9 cellular contexts compared by ENCODE assay signal in the genomic region with DNA sequence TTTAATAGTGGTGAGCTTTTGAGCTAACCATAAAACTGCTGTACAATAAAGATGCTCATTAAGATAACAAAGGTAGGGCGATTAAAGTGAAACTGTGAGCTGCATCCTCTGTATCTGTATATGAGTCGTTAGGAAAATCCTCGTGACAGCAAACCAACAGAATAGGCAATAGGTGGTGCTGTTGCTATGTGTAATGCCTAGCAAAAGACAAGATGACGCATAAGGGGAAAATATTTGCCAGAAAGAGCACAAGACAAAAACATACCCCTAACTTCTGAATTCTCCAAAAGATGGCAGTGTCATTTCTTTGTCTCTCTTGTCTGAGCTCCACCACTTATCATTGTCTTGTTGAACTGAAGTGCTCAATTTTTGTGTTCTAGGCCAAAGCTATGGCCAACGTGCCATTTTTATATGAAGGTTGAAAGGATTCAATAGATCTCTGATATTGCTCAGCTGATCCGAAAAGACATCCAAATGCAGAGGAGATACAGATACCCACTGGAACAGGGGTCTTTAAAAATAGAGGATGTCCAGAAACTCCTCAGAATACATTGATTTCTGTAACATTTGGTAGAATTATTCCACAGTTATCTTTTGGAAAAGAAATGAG. TPM values are rescaled to one million over a fixed set of nuclear protein-coding genes. Genes with fewer than 3 reads are reported as not detected.
DNase-seq lines count a peak whose midpoint lies in the region; ATAC-seq and TF ChIP-seq lines count a peak whose summit lies in the region.
"Had no signal": no experiment of that assay in that cellular context is flagged by ENCODE, and none has a peak within 500 bp of the region (broad histone marks: within the 10 kb centered on the region; RNA-seq: fewer than 3 reads in every experiment).

No MANE protein-coding gene starts in this region.

- no peak for DNase-seq in activated CD4-positive, CD25-positive, alpha-beta regulatory T cell (lab: John Stamatoyannopoulos, UW)
- peak; percentile 89 to 96 for DNase-seq in NCI-H446 (lab: John Stamatoyannopoulos, UW)
- DNase-seq in activated B cell treated with CpG ODN at 0.5 μM for 24 hours: no peak
- peak; percentile 95 for DNase-seq in fibroblast of mammary gland (ENCODE audit: low read depth)
- peak; percentile 80 for DNase-seq in neural progenitor cell (ENCODE audit: low spot score)

- CTCF ChIA-PET in activated B cell treated with CpG ODN at 0.5 μM for 24 hours (lab: Charles Lee): interaction anchor here (0.7 to 6.5 kb wide), 11 partner anchors 10 to 1227 kb away, joined by 3 to 141 read pairs (median 4); partner anchors contain the start of gene MKKS

- no peaks in the 10 kb centered on the region for H3K79me2 ChIP-seq in neural progenitor cell (ENCODE audit: low read depth)

- H3K9me3 Mint-ChIP-seq in activated B cell treated with CpG ODN at 0.5 μM for 24 hours (no peaks in the 10 kb centered on the region), neural progenitor cell (no peaks in the 10 kb centered on the region)

- H3K27ac Mint-ChIP-seq in activated B cell treated with CpG ODN at 0.5 μM for 24 hours (no peak overlapping the region), neural progenitor cell (no peak overlapping the region)

- H3K36me3 Mint-ChIP-seq in activated B cell treated with CpG ODN at 0.5 μM for 24 hours (ENCODE audit: low read depth) (no peaks in the 10 kb centered on the region), neural progenitor cell (no peaks in the 10 kb centered on the region)

- no peak overlapping the region for H3K9ac ChIP-seq in neural progenitor cell
- H3K9ac ChIP-seq: BLaER1 treated with 17β-estradiol and CSF1 and Interleukin-3, amounts not matched to agents 10 nM and 100 nM had no signal

- H3K4me3 Mint-ChIP-seq in activated B cell treated with CpG ODN at 0.5 μM for 24 hours: no peak overlapping the region
- no peak overlapping the region for H3K4me3 Mint-ChIP-seq in neural progenitor cell

- no peak overlapping the region for H3K27ac ChIP-seq in neural progenitor cell
- H3K27ac ChIP-seq: BLaER1 treated with 17β-estradiol and CSF1 and Interleukin-3, amounts not matched to agents 10 nM and 100 nM had no signal

- POLR2A ChIA-PET in activated B cell treated with CpG ODN at 0.5 μM for 24 hours (lab: Charles Lee): interaction anchor here (1.0 kb wide), 1 partner anchor 456 kb away, joined by 6 read pairs; the partner anchor contains the start of genes MKKS and SLX4IP

- peak; percentile 86 to 90 for ATAC-seq in activated CD4-positive, CD25-positive, alpha-beta regulatory T cell treated with anti-CD3 and anti-CD28 coated beads, Interleukin-2, amount 50 U/mL, for 24 hours
- ATAC-seq in GM21360 (IDR thresholded peaks at IDR 0.05; ENCODE audit: unreplicated experiment) (peak; percentile 99), HG03520 (IDR thresholded peaks at IDR 0.05; ENCODE audit: unreplicated experiment) (peak; percentile 98), activated B cell treated with CpG ODN at 0.5 μM for 24 hours (ENCODE audit: low read depth) (peak; percentile 83)

- no peaks in the 10 kb centered on the region for H3K36me3 ChIP-seq in neural progenitor cell
- H3K36me3 ChIP-seq: BLaER1 treated with 17β-estradiol and CSF1 and Interleukin-3, amounts not matched to agents 10 nM and 100 nM had no signal

- H3K4me1 ChIP-seq in neural progenitor cell: no peaks in the 10 kb centered on the region

- no peaks in the 10 kb centered on the region for H3K27me3 ChIP-seq in neural progenitor cell
- H3K27me3 ChIP-seq: BLaER1 treated with 17β-estradiol and CSF1 and Interleukin-3, amounts not matched to agents 10 nM and 100 nM had no signal

- peaks cover 9% of the 10 kb centered on the region for H3K27me3 Mint-ChIP-seq in activated B cell treated with CpG ODN at 0.5 μM for 24 hours
- H3K27me3 Mint-ChIP-seq in neural progenitor cell (ENCODE audit: insufficient read depth, low read depth): peaks cover 2% of the 10 kb centered on the region

- no peak overlapping the region for H3K4me2 ChIP-seq in neural progenitor cell
- H3K4me2 ChIP-seq: BLaER1 treated with 17β-estradiol and CSF1 and Interleukin-3, amounts not matched to agents 10 nM and 100 nM had no signal

- H4K20me1 ChIP-seq in neural progenitor cell (ENCODE audit: low read depth): no peaks in the 10 kb centered on the region
- H4K20me1 ChIP-seq: BLaER1 treated with 17β-estradiol and CSF1 and Interleukin-3, amounts not matched to agents 10 nM and 100 nM had no signal

- intact Hi-C loops in activated B cell treated with CpG ODN at 0.5 μM for 24 hours (cut with micrococcal nuclease): loop anchor here (1.0 kb wide), 2 partner anchors 112 to 449 kb away; no protein-coding TSS in a partner anchor

- H3F3A ChIP-seq in neural progenitor cell (ENCODE audit: low read depth): no peaks in the 10 kb centered on the region

- no peaks in the 10 kb centered on the region for H3K4me1 Mint-ChIP-seq in activated B cell treated with CpG ODN at 0.5 μM for 24 hours
- peaks cover 3% of the 10 kb centered on the region for H3K4me1 Mint-ChIP-seq in neural progenitor cell

- TF ChIP-seq CTCF in activated B cell treated with CpG ODN at 0.5 μM for 24 hours (IDR thresholded peaks at IDR 0.05) (peak; percentile 63), fibroblast of mammary gland (conservative IDR thresholded peaks at IDR 0.05; ENCODE audit: control insufficient read depth, insufficient read depth, low read depth, low read length) (peak; percentile 85), neural progenitor cell (IDR thresholded peaks at IDR 0.05) (peak; percentile 87)

- H3K4me3 ChIP-seq in fibroblast of mammary gland (ENCODE audit: control insufficient read depth, low read depth, low read length): no peak overlapping the region
- H3K4me3 ChIP-seq in neural progenitor cell: no peak overlapping the region
- H3K4me3 ChIP-seq: BLaER1 treated with 17β-estradiol and CSF1 and Interleukin-3, amounts not matched to agents 10 nM and 100 nM had no signal

- H2AFZ ChIP-seq in neural progenitor cell (replicated peaks): no peak overlapping the region

- H3K9me3 ChIP-seq in neural progenitor cell (ENCODE audit: low read depth): no peaks in the 10 kb centered on the region
- H3K9me3 ChIP-seq: BLaER1 treated with 17β-estradiol and CSF1 and Interleukin-3, amounts not matched to agents 10 nM and 100 nM had no signal

RNA-seq across cellular contexts. Expression of gene ANKEF1, which starts 56.3 kb away (rescaled TPM):
- total RNA-seq in activated B cell treated with CpG ODN at 0.5 μM for 24 hours: 2.0 and 2.6 TPM in 2 replicates
- 4.2 and 8.3 TPM in 2 replicates for total RNA-seq in neural progenitor cell (ENCODE audit: low replicate concordance)

Comparison
In these comparisons a context has a peak if more than half of its experiments do, and no peak if none do; other contexts are left out.
1. DNase-seq: peak in NCI-H446 (2 of 2), fibroblast of mammary gland (single experiment) and neural progenitor cell (single experiment); none in activated CD4-positive, CD25-positive, alpha-beta regulatory T cell (0 of 4) and activated B cell treated with CpG ODN at 0.5 μM for 24 hours (single experiment).
2. Peak in every context shown above with its lines, with median percentiles within 50 percentile points of each other: ATAC-seq and CTCF ChIP-seq.